8 cellular contexts compared by ENCODE assay signal in genomic region chr14:70821916-70822705, GRCh38. TPM values are rescaled to one million over a fixed set of nuclear protein-coding genes. Genes with fewer than 3 reads are reported as not detected.
DNase-seq lines count a peak whose midpoint lies in the region; ATAC-seq, FAIRE-seq and TF ChIP-seq lines count a peak whose summit lies in the region.

No MANE protein-coding gene starts in this region.

- intact Hi-C loops in CD14-positive monocyte (cut with micrococcal nuclease), result loop anchor here (5.0 kb wide), 2 partner anchors 85 to 90 kb away; partner anchors contain the start of gene PCNX1 (in 1 of the 2)
- intact Hi-C loops in gastrocnemius medialis (cut with DNase I; ENCODE audit: low total_unique reads), result loop anchor here (5.0 kb wide), 1 partner anchor 150 kb away; no protein-coding TSS in a partner anchor

- H3K4me3 ChIP-seq in astrocyte (ENCODE audit: insufficient read depth, low read depth, low read length) (peak overlapping the region; percentile 74), iPS DF 6.9 (ENCODE audit: low read length) (peak overlapping the region; percentile 67; the same call in 1 of the 2 replicates), gastrocnemius medialis (peak overlapping the region; percentile 57 to 99 (median 71))

- no peak for TF ChIP-seq POLR2A in gastrocnemius medialis (IDR thresholded peaks at IDR 0.05)

- H3K4me3 Mint-ChIP-seq in CD14-positive monocyte (peak overlapping the region; percentile 80 to 87), T-cell (peak overlapping the region; percentile 77 to 84 (median 80)), astrocyte (ENCODE audit: unreplicated experiment) (peak overlapping the region; percentile 84)

- no peaks in the 10 kb centered on the region for H4K20me1 ChIP-seq in astrocyte (ENCODE audit: insufficient read depth, low read length)

- H3K27me3 Mint-ChIP-seq in CD14-positive monocyte (ENCODE audit: low read depth in 3 of 3), result peaks cover 38 to 59% (median 59%) of the 10 kb centered on the region in 3 donors
- peaks cover 18 to 19% of the 10 kb centered on the region in 2 donors for H3K27me3 Mint-ChIP-seq in T-cell
- H3K27me3 Mint-ChIP-seq in astrocyte (ENCODE audit: low read depth, unreplicated experiment), result peaks cover 11% of the 10 kb centered on the region

- H3K9me3 Mint-ChIP-seq in CD14-positive monocyte (peaks cover 0 to 7% (median 0%) of the 10 kb centered on the region in 7 donors), T-cell (no peaks in the 10 kb centered on the region), astrocyte (ENCODE audit: unreplicated experiment) (no peaks in the 10 kb centered on the region)

- H3K27ac ChIP-seq in astrocyte (ENCODE audit: low read depth, low read length), result peak overlapping the region; percentile 54
- no peak overlapping the region for H3K27ac ChIP-seq in iPS DF 6.9 (ENCODE audit: low read length)
- peak overlapping the region in 1 of 4 donors; percentile 16 for H3K27ac ChIP-seq in gastrocnemius medialis

- ATAC-seq in T-cell (replicated peaks in 1 of 4) (peak; percentile 51 to 60 (median 56)), gastrocnemius medialis (peak; percentile 18 to 32), GM21576 (IDR thresholded peaks at IDR 0.05; ENCODE audit: unreplicated experiment) (no peak)

- no peaks in the 10 kb centered on the region for H3K36me3 ChIP-seq in astrocyte (ENCODE audit: insufficient read depth, low read length)
- H3K36me3 ChIP-seq in iPS DF 6.9 (ENCODE audit: control insufficient read depth, insufficient read depth, low read length), result no peaks in the 10 kb centered on the region
- no peaks in the 10 kb centered on the region for H3K36me3 ChIP-seq in gastrocnemius medialis

- H2AFZ ChIP-seq in astrocyte (ENCODE audit: low read depth, low read length), result peak overlapping the region; percentile 97

- H3K27me3 ChIP-seq in astrocyte (ENCODE audit: insufficient read depth, low read length) (peaks cover 3% of the 10 kb centered on the region), iPS DF 6.9 (ENCODE audit: control insufficient read depth, insufficient read depth, low read length) (no peaks in the 10 kb centered on the region), gastrocnemius medialis (peaks cover 2 to 9% (median 6%) of the 10 kb centered on the region in 3 donors)

- TF ChIP-seq CTCF in CD14-positive monocyte (IDR thresholded peaks at IDR 0.05) (no peak), astrocyte (IDR thresholded peaks at IDR 0.05; ENCODE audit: insufficient read depth, low read depth, low read length) (no peak), gastrocnemius medialis (IDR thresholded peaks at IDR 0.05 in 4 of 5, conservative IDR thresholded peaks at IDR 0.05 in 1 of 5) (no peak)

- FAIRE-seq in HTR-8/SVneo (lab: Jason Lieb, UNC) (peak; percentile 95), astrocyte (lab: Jason Lieb, UNC) (no peak)

- peak overlapping the region in 1 of 7 donors; percentile 52 for H3K27ac Mint-ChIP-seq in CD14-positive monocyte
- no peak overlapping the region for H3K27ac Mint-ChIP-seq in T-cell
- no peak overlapping the region for H3K27ac Mint-ChIP-seq in astrocyte (ENCODE audit: unreplicated experiment)

- no peak for DNase-seq in CD14-positive monocyte (ENCODE audit: low spot score)
- peak; percentile 81 for DNase-seq in HTR-8/SVneo (ENCODE audit: insufficient read length, low spot score)
- DNase-seq in T-cell, result peak in 33 of 34 experiments; percentile 8 to 59 (median 34)
- DNase-seq in astrocyte (ENCODE audit: low read depth), result peak; percentile 54
- DNase-seq in iPS DF 6.9 (ENCODE audit: low read depth, low spot score), result no peak
- DNase-seq in gastrocnemius medialis, result peak in 1 of 2 donors; percentile 22
- no peak for DNase-seq in NCI-H187 treated with DMSO at 0.1 percent for 48 hours (lab: John Stamatoyannopoulos, UW)

- CTCF ChIA-PET in T-cell (lab: Charles Lee), result interaction anchor here (0.6 to 1.5 kb wide), 4 partner anchors 50 to 926 kb away, joined by 3 to 7 read pairs (median 6); no protein-coding TSS in a partner anchor

- POLR2A ChIA-PET in T-cell (lab: Charles Lee), result interaction anchor here in 1 of 2 donors (0.7 kb wide), 1 partner anchor 1181 kb away, joined by 4 read pairs; no protein-coding TSS in a partner anchor

- no peaks in the 10 kb centered on the region for H3K79me2 ChIP-seq in astrocyte (ENCODE audit: insufficient read depth, low read length)

- in situ Hi-C loops in gastrocnemius medialis (cut with MboI; ENCODE audit: low sequenced_read_pairs in 4 of 4), result loop anchor here in 2 of 4 donors (5.0 to 25.0 kb wide), 2 partner anchors 140 to 150 kb away; no protein-coding TSS in a partner anchor

- peaks cover 0 to 2% of the 10 kb centered on the region in 2 donors for H3K36me3 Mint-ChIP-seq in CD14-positive monocyte
- no peaks in the 10 kb centered on the region for H3K36me3 Mint-ChIP-seq in T-cell
- peaks cover 11% of the 10 kb centered on the region for H3K36me3 Mint-ChIP-seq in astrocyte (ENCODE audit: low read depth, unreplicated experiment)

- no peaks in the 10 kb centered on the region for H3K4me1 ChIP-seq in astrocyte (ENCODE audit: insufficient read depth, low read length)
- no peaks in the 10 kb centered on the region for H3K4me1 ChIP-seq in iPS DF 6.9 (ENCODE audit: control insufficient read depth, insufficient read depth, low read length)
- H3K4me1 ChIP-seq in gastrocnemius medialis, result peaks cover 10 to 14% of the 10 kb centered on the region in 2 donors

- no CpG with 5 or more reads among the region's 61 CpGs for WGBS in iPS DF 6.9 (ENCODE audit: insufficient coverage, insufficient read length)

- H3K4me1 Mint-ChIP-seq in CD14-positive monocyte (peaks cover 20% of the 10 kb centered on the region), T-cell (peaks cover 16 to 17% (median 16%) of the 10 kb centered on the region in 3 donors), astrocyte (ENCODE audit: low read depth, unreplicated experiment) (peaks cover 24% of the 10 kb centered on the region)

- H3K9me3 ChIP-seq in astrocyte (ENCODE audit: insufficient read depth, low read depth, low read length) (peaks cover 6% of the 10 kb centered on the region), iPS DF 6.9 (ENCODE audit: control insufficient read depth, insufficient read depth, low read length) (no peaks in the 10 kb centered on the region), gastrocnemius medialis (no peaks in the 10 kb centered on the region)

- peak overlapping the region; percentile 100 for H3K4me2 ChIP-seq in astrocyte (ENCODE audit: low read length)

- peak overlapping the region; percentile 83 for H3K9ac ChIP-seq in astrocyte (ENCODE audit: low read length)

RNA-seq across cellular contexts. Expression of gene MAP3K9, which starts 12.8 kb away (rescaled TPM):
- not detected for polyA plus RNA-seq in CD14-positive monocyte
- total RNA-seq in T-cell (1 to 10 TPM; 4.8 to 7.0 (median 6.6) TPM), astrocyte (10.7 and 13.0 TPM in 2 replicates), gastrocnemius medialis (1 to 10 TPM; 2.4 to 5.0 (median 2.5) TPM)

Comparison
In these comparisons a context has a peak if more than half of its experiments do, and no peak if none do; other contexts are left out.
1. DNase-seq: peak in HTR-8/SVneo (single experiment), T-cell (33 of 34) and astrocyte (single experiment); none in CD14-positive monocyte (single experiment), iPS DF 6.9 (single experiment) and NCI-H187 treated with DMSO at 0.1 percent for 48 hours (single experiment).
2. Peak in every context shown above with its lines, with median percentiles within 50 percentile points of each other: H3K4me3 Mint-ChIP-seq and H3K4me3 ChIP-seq.